1 cellular context compared by ENCODE assay signal in genomic region chr5:79561525-79561893, GRCh38.
TF ChIP-seq lines count a peak whose summit lies in the region.

No MANE protein-coding gene starts in this region.

TF ChIP-seq in GM12878, 131 proteins besides CTCF, POLR2A, EP300 and RAD21:
- TF ChIP-seq SMAD5 (IDR thresholded peaks at IDR 0.05; ENCODE audit: low read depth), result no peak
- no peak for TF ChIP-seq RELB (IDR thresholded peaks at IDR 0.05; ENCODE audit: low read depth)
- TF ChIP-seq ATF2 (IDR thresholded peaks at IDR 0.05; ENCODE audit: low read length), result peak; percentile 1; the same call in 1 of the 2 replicates
